In the genomic region with DNA sequence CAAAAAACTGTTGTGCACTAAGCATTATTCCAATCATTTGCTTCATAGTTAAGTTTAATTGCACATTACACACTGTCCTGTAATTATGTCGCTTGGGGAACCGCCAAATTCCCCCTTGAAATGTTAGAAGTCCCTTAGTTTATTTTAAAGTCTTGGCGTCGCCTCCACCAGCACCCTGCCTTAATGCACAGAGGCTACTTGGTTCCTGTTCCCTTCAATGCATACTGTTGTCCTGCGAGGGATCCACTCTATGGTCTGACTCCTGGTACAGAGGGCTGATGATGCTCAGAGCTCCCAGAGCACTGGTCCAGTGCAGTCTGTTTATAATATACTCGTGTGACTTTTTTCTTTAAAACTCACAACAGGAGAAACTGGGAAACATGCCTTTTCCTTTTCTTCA, we compare ENCODE assay signal across 26 cellular contexts.
DNase-seq lines count a peak whose midpoint lies in the region; ATAC-seq and TF ChIP-seq lines count a peak whose summit lies in the region.
"Had no signal": no experiment of that assay in that cellular context is flagged by ENCODE, and none has a peak within 500 bp of the region (broad histone marks: within the 10 kb centered on the region; RNA-seq: fewer than 3 reads in every experiment).

No MANE protein-coding gene starts in this region.

- ATAC-seq in CD8-positive, alpha-beta T cell = no peak
- no peak for ATAC-seq in activated T-helper 17 cell treated with anti-CD3 and anti-CD28 coated beads, Interleukin-2, amount 50 U/mL, for 72 hours (replicated peaks)
- ATAC-seq in HG03175 (IDR thresholded peaks at IDR 0.05; ENCODE audit: unreplicated experiment) = no peak
- ATAC-seq: activated naive CD4-positive, alpha-beta T cell treated with anti-CD3 and anti-CD28 coated beads, Interleukin-2, amount 50 U/mL, for 72 hours; T-cell had no signal

- no peak overlapping the region for H3K4me3 Mint-ChIP-seq in CD8-positive, alpha-beta T cell
- no peak overlapping the region for H3K4me3 Mint-ChIP-seq in activated T-helper 17 cell treated with anti-CD3 and anti-CD28 coated beads, Interleukin-2, amount 50 U/mL, for 72 hours
- no peak overlapping the region for H3K4me3 Mint-ChIP-seq in mesothelial cell of epicardium
- H3K4me3 Mint-ChIP-seq: activated T-helper 1 cell treated with anti-CD3 and anti-CD28 coated beads, Interleukin-12 subunit alpha, Interleukin-12 subunit beta, Interleukin-2, Interleukin-4 antibody, amounts not matched to agents 30 ng/mL and 10 ng/mL and 1 ng/mL, durations not matched to agents 14 hours and 24 hours and 36 hours; HFFc6; IgD-negative memory B cell had no signal

- no peak overlapping the region for H3K4me3 ChIP-seq in CD8-positive, alpha-beta T cell (ENCODE audit: low read depth, low read length)
- H3K4me3 ChIP-seq in HUES64 (ENCODE audit: low read length) = no peak overlapping the region
- H3K4me3 ChIP-seq: BLaER1 treated with 17β-estradiol and CSF1 and Interleukin-3, amounts not matched to agents 10 nM and 100 nM; esophagus muscularis mucosa; lower lobe of right lung; thoracic aorta had no signal

- peaks cover 15% of the 10 kb centered on the region for H3K4me1 ChIP-seq in CD8-positive, alpha-beta T cell (ENCODE audit: insufficient read depth, low read length)
- peaks cover 19% of the 10 kb centered on the region for H3K4me1 ChIP-seq in HUES64 (ENCODE audit: insufficient read depth, low read length)
- H3K4me1 ChIP-seq: lower lobe of right lung had no signal

- no peaks in the 10 kb centered on the region for H3K9me3 Mint-ChIP-seq in CD8-positive, alpha-beta T cell
- H3K9me3 Mint-ChIP-seq in activated T-helper 17 cell treated with anti-CD3 and anti-CD28 coated beads, Interleukin-2, amount 50 U/mL, for 72 hours = peaks cover 4% of the 10 kb centered on the region
- H3K9me3 Mint-ChIP-seq in mesothelial cell of epicardium = peaks cover 31% of the 10 kb centered on the region
- H3K9me3 Mint-ChIP-seq: IgD-negative memory B cell, T-cell had no signal

- peak overlapping the region; percentile 62 for H3K27ac Mint-ChIP-seq in CD8-positive, alpha-beta T cell
- H3K27ac Mint-ChIP-seq in activated T-helper 17 cell treated with anti-CD3 and anti-CD28 coated beads, Interleukin-2, amount 50 U/mL, for 72 hours = peak overlapping the region; percentile 44
- H3K27ac Mint-ChIP-seq in mesothelial cell of epicardium = peak overlapping the region; percentile 33
- H3K27ac Mint-ChIP-seq: activated naive CD4-positive, alpha-beta T cell treated with anti-CD3 and anti-CD28 coated beads, Interleukin-2, amount 50 U/mL, for 72 hours; activated T-helper 1 cell treated with anti-CD3 and anti-CD28 coated beads, Interleukin-12 subunit alpha, Interleukin-12 subunit beta, Interleukin-2, Interleukin-4 antibody, amounts not matched to agents 30 ng/mL and 10 ng/mL and 1 ng/mL, durations not matched to agents 14 hours and 24 hours and 36 hours; HFFc6; IgD-negative memory B cell had no signal

- no peaks in the 10 kb centered on the region for H3K36me3 ChIP-seq in CD8-positive, alpha-beta T cell (ENCODE audit: insufficient read depth, low read length)
- H3K36me3 ChIP-seq in HUES64 (ENCODE audit: insufficient read depth, low read length) = no peaks in the 10 kb centered on the region
- H3K36me3 ChIP-seq: esophagus muscularis mucosa, lower lobe of right lung, thoracic aorta had no signal

- no peak overlapping the region for H3K9ac ChIP-seq in HUES64 (ENCODE audit: low read depth, low read length)
- H3K9ac ChIP-seq: BLaER1 treated with 17β-estradiol and CSF1 and Interleukin-3, amounts not matched to agents 10 nM and 100 nM had no signal

- no peaks in the 10 kb centered on the region for H3K27me3 Mint-ChIP-seq in CD8-positive, alpha-beta T cell (ENCODE audit: low read depth)
- no peaks in the 10 kb centered on the region for H3K27me3 Mint-ChIP-seq in activated T-helper 17 cell treated with anti-CD3 and anti-CD28 coated beads, Interleukin-2, amount 50 U/mL, for 72 hours
- H3K27me3 Mint-ChIP-seq in mesothelial cell of epicardium (ENCODE audit: low read depth) = no peaks in the 10 kb centered on the region
- H3K27me3 Mint-ChIP-seq: IgD-negative memory B cell, T-cell had no signal

- TF ChIP-seq CTCF in CD8-positive, alpha-beta T cell (IDR thresholded peaks at IDR 0.05) = no peak
- TF ChIP-seq CTCF in mesothelial cell of epicardium (IDR thresholded peaks at IDR 0.05; ENCODE audit: unreplicated experiment) = no peak

- H3K4me1 Mint-ChIP-seq in CD8-positive, alpha-beta T cell (ENCODE audit: low read depth) = peaks cover 65% of the 10 kb centered on the region
- H3K4me1 Mint-ChIP-seq in activated T-helper 17 cell treated with anti-CD3 and anti-CD28 coated beads, Interleukin-2, amount 50 U/mL, for 72 hours = peaks cover 33% of the 10 kb centered on the region
- H3K4me1 Mint-ChIP-seq in mesothelial cell of epicardium = peaks cover 20% of the 10 kb centered on the region

- no peak for DNase-seq in CD8-positive, alpha-beta T cell
- DNase-seq in mesothelial cell of epicardium (ENCODE audit: low spot score in 2 of 2, unreplicated experiment in 2 of 2) (no peak), DMS79 treated with DMSO at 0.1 percent for 48 hours (lab: John Stamatoyannopoulos, UW) (no peak), SW480 (ENCODE audit: low spot score) (no peak)
- DNase-seq in NK-92 treated with Interleukin-12 subunit alpha and Interleukin-12 subunit beta, amount 100 ng/mL, for 24 hours (lab: John Stamatoyannopoulos, UW) = no peak
- DNase-seq: activated CD4-positive, alpha-beta T cell treated with anti-CD3 and anti-CD28 coated beads, Interleukin-2, amount 50 U/mL, for 48 hours; activated CD8-positive, alpha-beta memory T cell treated with anti-CD3 and anti-CD28 coated beads, Interleukin-2, amount 50 U/mL, for 4 hours; cortex of kidney; foreskin melanocyte; HFFc6; kidney glomerular epithelial cell; lower lobe of right lung; NCI-H1092; NCI-H2171; NCI-H524; stimulated activated naive CD4-positive, alpha-beta T cell; T-cell had no signal

- POLR2A ChIA-PET in CD8-positive, alpha-beta T cell (lab: Charles Lee) = no interaction called here

- no peak overlapping the region for H3K27ac ChIP-seq in CD8-positive, alpha-beta T cell (ENCODE audit: low read depth, low read length)
- peak overlapping the region; percentile 48 for H3K27ac ChIP-seq in HUES64 (ENCODE audit: low read depth, low read length)
- H3K27ac ChIP-seq: BLaER1 treated with 17β-estradiol and CSF1 and Interleukin-3, amounts not matched to agents 10 nM and 100 nM; lower lobe of right lung; thoracic aorta had no signal

- peaks cover 28% of the 10 kb centered on the region for H3K36me3 Mint-ChIP-seq in CD8-positive, alpha-beta T cell
- peaks cover 26% of the 10 kb centered on the region for H3K36me3 Mint-ChIP-seq in activated T-helper 17 cell treated with anti-CD3 and anti-CD28 coated beads, Interleukin-2, amount 50 U/mL, for 72 hours (ENCODE audit: low read depth)
- H3K36me3 Mint-ChIP-seq in mesothelial cell of epicardium = no peaks in the 10 kb centered on the region

- intact Hi-C loops in CD8-positive, alpha-beta T cell (cut with DNase I, micrococcal nuclease) = no loop called here

- CTCF ChIA-PET in CD8-positive, alpha-beta T cell (lab: Charles Lee) = interaction anchor here (1.2 kb wide), 1 partner anchor 81 kb away, joined by 3 read pairs; no protein-coding TSS in a partner anchor

- H3K27me3 ChIP-seq in CD8-positive, alpha-beta T cell (ENCODE audit: insufficient read depth, low read length) = no peaks in the 10 kb centered on the region
- no peaks in the 10 kb centered on the region for H3K27me3 ChIP-seq in HUES64 (ENCODE audit: insufficient read depth, low read length)
- H3K27me3 ChIP-seq: BLaER1 treated with 17β-estradiol and CSF1 and Interleukin-3, amounts not matched to agents 10 nM and 100 nM; esophagus muscularis mucosa had no signal

- 91% methylated on average over 6 of the region's 6 CpGs for WGBS in HUES64

- H3K9me3 ChIP-seq in CD8-positive, alpha-beta T cell (ENCODE audit: low read length) = no peaks in the 10 kb centered on the region
- H3K9me3 ChIP-seq in HUES64 (ENCODE audit: insufficient read depth, low read depth, low read length) = peaks cover 3% of the 10 kb centered on the region; the same call in 1 of the 2 replicates
- H3K9me3 ChIP-seq: esophagus muscularis mucosa, lower lobe of right lung, thoracic aorta had no signal
